Comparison of ENCODE assay signal across 1 cellular context in the genomic region with DNA sequence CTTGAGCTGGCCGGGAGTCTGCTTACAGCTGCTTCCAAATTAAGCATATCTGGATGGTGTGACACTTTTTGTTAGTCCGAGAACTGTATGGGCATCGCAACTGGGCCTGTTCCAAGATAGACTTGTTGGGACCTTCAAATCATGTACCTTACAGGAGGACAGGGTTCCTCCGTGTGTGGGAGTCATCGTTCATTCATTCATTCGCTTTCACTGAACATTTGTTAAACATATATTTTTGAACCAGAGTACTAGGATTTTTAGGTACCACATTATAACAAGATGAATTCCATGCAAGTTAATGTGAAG.
TF ChIP-seq lines count a peak whose summit lies in the region.

No MANE protein-coding gene starts in this region.

TF ChIP-seq in H1, 55 proteins besides CTCF, POLR2A, EP300 and RAD21:
- no peak for TF ChIP-seq CREB1 (IDR thresholded peaks at IDR 0.05)
- no peak for TF ChIP-seq TAF7 (optimal IDR thresholded peaks at IDR 0.05; ENCODE audit: borderline replicate concordance, low read depth, low read length)
- TF ChIP-seq HDAC6 (IDR thresholded peaks at IDR 0.05; ENCODE audit: low read depth, low read length), result no peak
- TF ChIP-seq BCL11A (IDR thresholded peaks at IDR 0.05; ENCODE audit: low read depth in 2 of 2, low read length in 2 of 2), result no peak
- TF ChIP-seq, protein P1, sequence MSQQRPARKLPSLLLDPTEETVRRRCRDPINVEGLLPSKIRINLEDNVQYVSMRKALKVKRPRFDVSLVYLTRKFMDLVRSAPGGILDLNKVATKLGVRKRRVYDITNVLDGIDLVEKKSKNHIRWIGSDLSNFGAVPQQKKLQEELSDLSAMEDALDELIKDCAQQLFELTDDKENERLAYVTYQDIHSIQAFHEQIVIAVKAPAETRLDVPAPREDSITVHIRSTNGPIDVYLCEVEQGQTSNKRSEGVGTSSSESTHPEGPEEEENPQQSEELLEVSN (IDR thresholded peaks at IDR 0.05), result no peak
- TF ChIP-seq SUZ12 (IDR thresholded peaks at IDR 0.05; ENCODE audit: low read length), result no peak
- no peak for TF ChIP-seq NANOG (IDR thresholded peaks at IDR 0.05; ENCODE audit: insufficient read depth, low read depth, low read length, poor library complexity, severe bottlenecking)
- no peak for TF ChIP-seq HDAC2 (IDR thresholded peaks at IDR 0.05; ENCODE audit: borderline replicate concordance in 1 of 2, low read depth in 2 of 2, low read length in 2 of 2)
- TF ChIP-seq, protein P2, sequence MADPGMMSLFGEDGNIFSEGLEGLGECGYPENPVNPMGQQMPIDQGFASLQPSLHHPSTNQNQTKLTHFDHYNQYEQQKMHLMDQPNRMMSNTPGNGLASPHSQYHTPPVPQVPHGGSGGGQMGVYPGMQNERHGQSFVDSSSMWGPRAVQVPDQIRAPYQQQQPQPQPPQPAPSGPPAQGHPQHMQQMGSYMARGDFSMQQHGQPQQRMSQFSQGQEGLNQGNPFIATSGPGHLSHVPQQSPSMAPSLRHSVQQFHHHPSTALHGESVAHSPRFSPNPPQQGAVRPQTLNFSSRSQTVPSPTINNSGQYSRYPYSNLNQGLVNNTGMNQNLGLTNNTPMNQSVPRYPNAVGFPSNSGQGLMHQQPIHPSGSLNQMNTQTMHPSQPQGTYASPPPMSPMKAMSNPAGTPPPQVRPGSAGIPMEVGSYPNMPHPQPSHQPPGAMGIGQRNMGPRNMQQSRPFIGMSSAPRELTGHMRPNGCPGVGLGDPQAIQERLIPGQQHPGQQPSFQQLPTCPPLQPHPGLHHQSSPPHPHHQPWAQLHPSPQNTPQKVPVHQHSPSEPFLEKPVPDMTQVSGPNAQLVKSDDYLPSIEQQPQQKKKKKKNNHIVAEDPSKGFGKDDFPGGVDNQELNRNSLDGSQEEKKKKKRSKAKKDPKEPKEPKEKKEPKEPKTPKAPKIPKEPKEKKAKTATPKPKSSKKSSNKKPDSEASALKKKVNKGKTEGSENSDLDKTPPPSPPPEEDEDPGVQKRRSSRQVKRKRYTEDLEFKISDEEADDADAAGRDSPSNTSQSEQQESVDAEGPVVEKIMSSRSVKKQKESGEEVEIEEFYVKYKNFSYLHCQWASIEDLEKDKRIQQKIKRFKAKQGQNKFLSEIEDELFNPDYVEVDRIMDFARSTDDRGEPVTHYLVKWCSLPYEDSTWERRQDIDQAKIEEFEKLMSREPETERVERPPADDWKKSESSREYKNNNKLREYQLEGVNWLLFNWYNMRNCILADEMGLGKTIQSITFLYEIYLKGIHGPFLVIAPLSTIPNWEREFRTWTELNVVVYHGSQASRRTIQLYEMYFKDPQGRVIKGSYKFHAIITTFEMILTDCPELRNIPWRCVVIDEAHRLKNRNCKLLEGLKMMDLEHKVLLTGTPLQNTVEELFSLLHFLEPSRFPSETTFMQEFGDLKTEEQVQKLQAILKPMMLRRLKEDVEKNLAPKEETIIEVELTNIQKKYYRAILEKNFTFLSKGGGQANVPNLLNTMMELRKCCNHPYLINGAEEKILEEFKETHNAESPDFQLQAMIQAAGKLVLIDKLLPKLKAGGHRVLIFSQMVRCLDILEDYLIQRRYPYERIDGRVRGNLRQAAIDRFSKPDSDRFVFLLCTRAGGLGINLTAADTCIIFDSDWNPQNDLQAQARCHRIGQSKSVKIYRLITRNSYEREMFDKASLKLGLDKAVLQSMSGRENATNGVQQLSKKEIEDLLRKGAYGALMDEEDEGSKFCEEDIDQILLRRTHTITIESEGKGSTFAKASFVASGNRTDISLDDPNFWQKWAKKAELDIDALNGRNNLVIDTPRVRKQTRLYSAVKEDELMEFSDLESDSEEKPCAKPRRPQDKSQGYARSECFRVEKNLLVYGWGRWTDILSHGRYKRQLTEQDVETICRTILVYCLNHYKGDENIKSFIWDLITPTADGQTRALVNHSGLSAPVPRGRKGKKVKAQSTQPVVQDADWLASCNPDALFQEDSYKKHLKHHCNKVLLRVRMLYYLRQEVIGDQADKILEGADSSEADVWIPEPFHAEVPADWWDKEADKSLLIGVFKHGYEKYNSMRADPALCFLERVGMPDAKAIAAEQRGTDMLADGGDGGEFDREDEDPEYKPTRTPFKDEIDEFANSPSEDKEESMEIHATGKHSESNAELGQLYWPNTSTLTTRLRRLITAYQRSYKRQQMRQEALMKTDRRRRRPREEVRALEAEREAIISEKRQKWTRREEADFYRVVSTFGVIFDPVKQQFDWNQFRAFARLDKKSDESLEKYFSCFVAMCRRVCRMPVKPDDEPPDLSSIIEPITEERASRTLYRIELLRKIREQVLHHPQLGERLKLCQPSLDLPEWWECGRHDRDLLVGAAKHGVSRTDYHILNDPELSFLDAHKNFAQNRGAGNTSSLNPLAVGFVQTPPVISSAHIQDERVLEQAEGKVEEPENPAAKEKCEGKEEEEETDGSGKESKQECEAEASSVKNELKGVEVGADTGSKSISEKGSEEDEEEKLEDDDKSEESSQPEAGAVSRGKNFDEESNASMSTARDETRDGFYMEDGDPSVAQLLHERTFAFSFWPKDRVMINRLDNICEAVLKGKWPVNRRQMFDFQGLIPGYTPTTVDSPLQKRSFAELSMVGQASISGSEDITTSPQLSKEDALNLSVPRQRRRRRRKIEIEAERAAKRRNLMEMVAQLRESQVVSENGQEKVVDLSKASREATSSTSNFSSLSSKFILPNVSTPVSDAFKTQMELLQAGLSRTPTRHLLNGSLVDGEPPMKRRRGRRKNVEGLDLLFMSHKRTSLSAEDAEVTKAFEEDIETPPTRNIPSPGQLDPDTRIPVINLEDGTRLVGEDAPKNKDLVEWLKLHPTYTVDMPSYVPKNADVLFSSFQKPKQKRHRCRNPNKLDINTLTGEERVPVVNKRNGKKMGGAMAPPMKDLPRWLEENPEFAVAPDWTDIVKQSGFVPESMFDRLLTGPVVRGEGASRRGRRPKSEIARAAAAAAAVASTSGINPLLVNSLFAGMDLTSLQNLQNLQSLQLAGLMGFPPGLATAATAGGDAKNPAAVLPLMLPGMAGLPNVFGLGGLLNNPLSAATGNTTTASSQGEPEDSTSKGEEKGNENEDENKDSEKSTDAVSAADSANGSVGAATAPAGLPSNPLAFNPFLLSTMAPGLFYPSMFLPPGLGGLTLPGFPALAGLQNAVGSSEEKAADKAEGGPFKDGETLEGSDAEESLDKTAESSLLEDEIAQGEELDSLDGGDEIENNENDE (IDR thresholded peaks at IDR 0.05; ENCODE audit: insufficient replicate concordance, low read length), result no peak
- TF ChIP-seq JUN (IDR thresholded peaks at IDR 0.05; ENCODE audit: low read depth, low read length), result no peak
- no peak for TF ChIP-seq ASH2L (IDR thresholded peaks at IDR 0.05; ENCODE audit: low read length)
- TF ChIP-seq SAP30 (IDR thresholded peaks at IDR 0.05; ENCODE audit: insufficient read depth, insufficient replicate concordance, low read length), result no peak
- TF ChIP-seq BACH1 (IDR thresholded peaks at IDR 0.05; ENCODE audit: low read length), result no peak
- TF ChIP-seq PHF8 (conservative IDR thresholded peaks at IDR 0.05; ENCODE audit: low read depth, low read length), result no peak
- TF ChIP-seq, protein P3, sequence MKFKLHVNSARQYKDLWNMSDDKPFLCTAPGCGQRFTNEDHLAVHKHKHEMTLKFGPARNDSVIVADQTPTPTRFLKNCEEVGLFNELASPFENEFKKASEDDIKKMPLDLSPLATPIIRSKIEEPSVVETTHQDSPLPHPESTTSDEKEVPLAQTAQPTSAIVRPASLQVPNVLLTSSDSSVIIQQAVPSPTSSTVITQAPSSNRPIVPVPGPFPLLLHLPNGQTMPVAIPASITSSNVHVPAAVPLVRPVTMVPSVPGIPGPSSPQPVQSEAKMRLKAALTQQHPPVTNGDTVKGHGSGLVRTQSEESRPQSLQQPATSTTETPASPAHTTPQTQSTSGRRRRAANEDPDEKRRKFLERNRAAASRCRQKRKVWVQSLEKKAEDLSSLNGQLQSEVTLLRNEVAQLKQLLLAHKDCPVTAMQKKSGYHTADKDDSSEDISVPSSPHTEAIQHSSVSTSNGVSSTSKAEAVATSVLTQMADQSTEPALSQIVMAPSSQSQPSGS (IDR thresholded peaks at IDR 0.05; ENCODE audit: low read length), result no peak
- TF ChIP-seq CBX8 (IDR thresholded peaks at IDR 0.05; ENCODE audit: borderline replicate concordance, low read depth, low read length), result no peak
- no peak for TF ChIP-seq KDM1A (IDR thresholded peaks at IDR 0.05; ENCODE audit: borderline replicate concordance, low read length)
- TF ChIP-seq CHD2 (IDR thresholded peaks at IDR 0.05; ENCODE audit: low read length), result no peak
- no peak for TF ChIP-seq RBBP5 (IDR thresholded peaks at IDR 0.05; ENCODE audit: borderline replicate concordance, low read depth, low read length)
